ENCODE assay signal across 9 cellular contexts in the genomic region with DNA sequence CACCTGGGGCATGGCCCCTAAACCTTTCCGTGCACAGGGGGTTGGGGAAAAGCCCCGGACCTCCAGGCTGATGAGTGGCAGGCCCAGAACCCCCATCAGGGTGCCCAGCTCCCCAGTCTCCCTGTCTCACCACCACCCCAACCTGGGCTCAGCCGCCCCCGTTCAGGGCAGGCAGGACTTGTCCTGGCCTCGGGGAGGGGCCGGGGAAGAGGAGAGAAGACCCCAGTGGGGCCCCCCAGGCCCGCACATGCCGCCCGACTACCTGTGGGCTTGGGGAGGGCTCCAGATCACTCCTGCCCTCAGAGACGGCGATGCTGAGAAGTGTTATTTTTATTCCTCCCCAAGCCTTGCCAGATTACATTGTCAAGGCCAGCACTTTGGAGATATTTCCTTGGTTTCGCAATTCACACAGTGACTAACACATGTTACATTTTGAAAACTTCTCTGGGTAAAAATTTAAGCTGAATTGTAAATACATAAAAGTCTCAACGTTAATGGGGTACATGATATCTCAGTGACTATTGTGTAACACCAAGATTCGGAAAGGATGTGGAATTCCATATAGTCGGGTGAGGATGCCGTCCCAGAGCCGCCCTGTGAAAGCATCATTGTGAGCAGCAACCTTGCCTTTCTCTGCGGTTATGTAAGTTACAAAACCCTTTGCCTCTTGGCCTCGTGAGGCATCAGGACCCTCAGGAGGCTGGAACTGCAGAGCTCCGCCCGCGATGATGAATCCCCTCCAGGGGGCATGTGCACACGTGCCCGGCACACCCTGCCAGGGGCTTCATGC.
DNase-seq lines count a peak whose midpoint lies in the region; ATAC-seq and TF ChIP-seq lines count a peak whose summit lies in the region.
"Had no signal": no experiment of that assay in that cellular context is flagged by ENCODE, and none has a peak within 500 bp of the region (broad histone marks: within the 10 kb centered on the region; RNA-seq: fewer than 3 reads in every experiment).

No MANE protein-coding gene starts in this region.

- DNase-seq in HCEC 1CT (peak; percentile 42), amniotic epithelial cell (ENCODE audit: low read depth) (peak; percentile 94), left ventricle myocardium superior (no peak), stomach (peak; percentile 23), NCI-H1417 (lab: John Stamatoyannopoulos, UW) (no peak), thyroid gland (no peak), NCI-H524 treated with DMSO at 0.1 percent for 48 hours (lab: John Stamatoyannopoulos, UW) (no peak)
- DNase-seq: midbrain had no signal

- peaks cover 0 to 27% (median 18%) of the 10 kb centered on the region in 4 donors for H3K4me1 ChIP-seq in stomach
- peaks cover 0 to 6% of the 10 kb centered on the region in 2 donors for H3K4me1 ChIP-seq in thyroid gland

- WGBS in stomach, 5 donors: 48 to 62% (median 52%) methylated on average over 20 to 24 of the region's 24 CpGs
- WGBS in thyroid gland, 2 donors: 59 to 65% methylated on average over 20 of the region's 24 CpGs

- intact Hi-C loops in left ventricle myocardium superior (cut with micrococcal nuclease) (no loop called here), stomach (cut with DNase I; ENCODE audit: low total_unique reads) (no loop called here), thyroid gland (cut with DNase I) (no loop called here)

- H3K4me3 ChIP-seq in stomach: no peak overlapping the region
- no peak overlapping the region for H3K4me3 ChIP-seq in thyroid gland (replicated peaks in 1 of 3)

- TF ChIP-seq EP300 in stomach (IDR thresholded peaks at IDR 0.05): no peak

- TF ChIP-seq CTCF in stomach (IDR thresholded peaks at IDR 0.05) (no peak), thyroid gland (IDR thresholded peaks at IDR 0.05) (no peak)

- peak; percentile 88 for ATAC-seq in left ventricle myocardium superior
- no peak for ATAC-seq in HG03342 (IDR thresholded peaks at IDR 0.05; ENCODE audit: unreplicated experiment)

- H3K27me3 ChIP-seq in stomach (peaks cover 0 to 36% (median 6%) of the 10 kb centered on the region in 3 donors), thyroid gland (no peaks in the 10 kb centered on the region)

- H3K9me3 ChIP-seq in stomach (no peaks in the 10 kb centered on the region), thyroid gland (no peaks in the 10 kb centered on the region)

- peak overlapping the region; percentile 21 to 72 (median 70) for H3K27ac ChIP-seq in stomach
- H3K27ac ChIP-seq in thyroid gland: peak overlapping the region in 1 of 3 donors; percentile 56

- H3K36me3 ChIP-seq in stomach: no peaks in the 10 kb centered on the region
- H3K36me3 ChIP-seq in thyroid gland: no peaks in the 10 kb centered on the region

- TF ChIP-seq POLR2A in stomach (IDR thresholded peaks at IDR 0.05) (no peak), thyroid gland (IDR thresholded peaks at IDR 0.05) (no peak)

Comparison
In these comparisons a context has a peak if more than half of its experiments do, and no peak if none do; other contexts are left out.
1. DNase-seq: peak in HCEC 1CT (single experiment), amniotic epithelial cell (single experiment) and stomach (single experiment); none in left ventricle myocardium superior (single experiment), NCI-H1417 (0 of 3), thyroid gland (0 of 2) and NCI-H524 treated with DMSO at 0.1 percent for 48 hours (single experiment).